In the genomic region with DNA sequence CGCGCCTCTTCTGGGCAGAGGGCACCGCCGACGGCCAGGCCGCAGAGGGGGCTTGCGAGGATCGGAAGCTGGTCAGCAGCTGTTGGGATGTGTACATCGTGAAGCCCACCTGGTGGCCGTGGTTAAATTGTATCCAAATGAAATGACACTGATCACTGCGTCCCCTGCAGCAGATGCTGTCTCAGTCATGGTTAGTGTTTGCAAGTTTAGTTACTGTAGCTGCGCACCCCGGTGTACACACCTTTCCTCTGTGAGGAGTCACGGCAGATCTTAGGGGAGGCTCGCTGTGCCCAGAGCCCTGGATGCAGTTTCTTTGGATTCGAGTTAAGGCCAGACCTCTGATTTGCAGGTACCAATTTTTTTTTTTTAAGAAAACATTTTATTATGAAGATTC, we compare ENCODE assay signal across 1 cellular context.
TF ChIP-seq lines count a peak whose summit lies in the region.

No MANE protein-coding gene starts in this region.

TF ChIP-seq in HEK293, 187 proteins besides CTCF, POLR2A, EP300 and RAD21 (continued from another document):
- TF ChIP-seq, protein P1, sequence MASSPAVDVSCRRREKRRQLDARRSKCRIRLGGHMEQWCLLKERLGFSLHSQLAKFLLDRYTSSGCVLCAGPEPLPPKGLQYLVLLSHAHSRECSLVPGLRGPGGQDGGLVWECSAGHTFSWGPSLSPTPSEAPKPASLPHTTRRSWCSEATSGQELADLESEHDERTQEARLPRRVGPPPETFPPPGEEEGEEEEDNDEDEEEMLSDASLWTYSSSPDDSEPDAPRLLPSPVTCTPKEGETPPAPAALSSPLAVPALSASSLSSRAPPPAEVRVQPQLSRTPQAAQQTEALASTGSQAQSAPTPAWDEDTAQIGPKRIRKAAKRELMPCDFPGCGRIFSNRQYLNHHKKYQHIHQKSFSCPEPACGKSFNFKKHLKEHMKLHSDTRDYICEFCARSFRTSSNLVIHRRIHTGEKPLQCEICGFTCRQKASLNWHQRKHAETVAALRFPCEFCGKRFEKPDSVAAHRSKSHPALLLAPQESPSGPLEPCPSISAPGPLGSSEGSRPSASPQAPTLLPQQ (tag by site-specific recombination; IDR thresholded peaks at IDR 0.05): no peak
